27 cellular contexts compared by ENCODE assay signal in the genomic region with DNA sequence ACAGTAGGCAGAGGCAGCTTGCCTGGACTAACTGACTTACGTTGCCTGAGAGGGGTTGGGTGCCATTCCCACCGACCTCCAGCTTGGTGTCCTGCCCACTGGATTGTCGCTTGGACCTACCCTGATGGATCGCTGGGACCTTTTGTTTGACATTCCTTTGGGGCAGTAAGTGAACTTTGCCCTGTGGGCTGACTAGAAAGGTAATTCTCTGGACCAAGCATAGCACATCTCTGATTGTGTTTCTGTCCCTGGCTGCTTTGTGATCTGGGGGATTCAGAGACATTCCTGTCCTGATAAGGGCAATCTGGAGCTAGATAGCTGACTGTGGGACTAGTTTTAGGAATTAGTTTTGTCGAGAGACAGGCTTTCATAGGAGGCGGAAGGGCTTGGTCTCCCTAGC. TPM values are rescaled to one million over a fixed set of nuclear protein-coding genes. Genes with fewer than 3 reads are reported as not detected.
DNase-seq lines count a peak whose midpoint lies in the region; ATAC-seq, FAIRE-seq and TF ChIP-seq lines count a peak whose summit lies in the region.
"Had no signal": no experiment of that assay in that cellular context is flagged by ENCODE, and none has a peak within 500 bp of the region (broad histone marks: within the 10 kb centered on the region; RNA-seq: fewer than 3 reads in every experiment).

No MANE protein-coding gene starts in this region.

- no peaks in the 10 kb centered on the region for H3K27me3 Mint-ChIP-seq in activated B cell treated with CpG ODN at 0.5 μM for 24 hours
- no peaks in the 10 kb centered on the region for H3K27me3 Mint-ChIP-seq in stimulated activated naive B cell treated with anti-CD40 and anti-IgM and Interleukin-4, amounts not matched to agents 10 μg/mL and 1 μg/mL and 100 μg/mL, for 72 hours
- H3K27me3 Mint-ChIP-seq: B cell; CD4-positive, alpha-beta T cell; CD8-positive, alpha-beta memory T cell had no signal

- WGBS in HepG2 (ENCODE audit: low lambda C conversion rate), result 7% methylated on average over 5 of the region's 6 CpGs
- WGBS in right lobe of liver (ENCODE audit: insufficient coverage, low coverage, low lambda C conversion rate, missing lambda C conversion rate), result 45% methylated on average over 5 of the region's 6 CpGs

- peaks cover 7% of the 10 kb centered on the region for H3K9me3 Mint-ChIP-seq in activated B cell treated with CpG ODN at 0.5 μM for 24 hours
- peaks cover 9 to 14% of the 10 kb centered on the region in 2 donors for H3K9me3 Mint-ChIP-seq in stimulated activated naive B cell treated with anti-CD40 and anti-IgM and Interleukin-4, amounts not matched to agents 10 μg/mL and 1 μg/mL and 100 μg/mL, for 72 hours
- H3K9me3 Mint-ChIP-seq: CD4-positive, alpha-beta T cell; CD8-positive, alpha-beta memory T cell had no signal

- TF ChIP-seq RAD21 in HepG2 (CRISPR knock-in tag; IDR thresholded peaks at IDR 0.05), result no peak

- H2AFZ ChIP-seq in HepG2 (ENCODE audit: low read length), result no peak overlapping the region
- H2AFZ ChIP-seq: GM23248 had no signal

- H3K79me2 ChIP-seq in HepG2 (ENCODE audit: insufficient read depth, low read length), result no peaks in the 10 kb centered on the region

- no peak overlapping the region for H3K4me3 ChIP-seq in HepG2 (replicated peaks in 1 of 3; ENCODE audit: insufficient read depth in 1 of 3, low read depth in 2 of 3, low read length in 3 of 3)
- H3K4me3 ChIP-seq in right lobe of liver, result no peak overlapping the region
- H3K4me3 ChIP-seq: BLaER1, GM23248 had no signal

- TF ChIP-seq CTCF in HepG2 (CRISPR knock-in tag; IDR thresholded peaks at IDR 0.05) (no peak), right lobe of liver (IDR thresholded peaks at IDR 0.05) (no peak), activated B cell treated with CpG ODN at 0.5 μM for 24 hours (IDR thresholded peaks at IDR 0.05) (no peak)

- POLR2A ChIA-PET in HepG2 (lab: Yijun Ruan, JAX), result no interaction called here
- POLR2A ChIA-PET in activated B cell treated with CpG ODN at 0.5 μM for 24 hours (lab: Charles Lee), result interaction anchor here (0.9 kb wide), 1 partner anchor 152 kb away, joined by 3 read pairs; no protein-coding TSS in a partner anchor

- TF ChIP-seq EP300 in HepG2 (IDR thresholded peaks at IDR 0.05; ENCODE audit: low read depth in 2 of 2, low read length in 2 of 2), result no peak; a peak in 1 of 4 replicates
- TF ChIP-seq EP300 in HepG2 (CRISPR knock-in tag; IDR thresholded peaks at IDR 0.05; ENCODE audit: borderline replicate concordance), result no peak

- peaks cover 2% of the 10 kb centered on the region for H3K36me3 Mint-ChIP-seq in activated B cell treated with CpG ODN at 0.5 μM for 24 hours (ENCODE audit: low read depth)
- H3K36me3 Mint-ChIP-seq in stimulated activated naive B cell treated with anti-CD40 and anti-IgM and Interleukin-4, amounts not matched to agents 10 μg/mL and 1 μg/mL and 100 μg/mL, for 72 hours, result peaks cover 12 to 20% of the 10 kb centered on the region in 2 donors
- H3K36me3 Mint-ChIP-seq: CD14-positive monocyte had no signal

- no peak overlapping the region for H3K27ac ChIP-seq in HepG2 (ENCODE audit: extremely low read length, insufficient read depth, low read length)
- no peak overlapping the region for H3K27ac ChIP-seq in right lobe of liver
- H3K27ac ChIP-seq: 22Rv1, BLaER1, GM23248 had no signal

- peak; percentile 87 for DNase-seq in HepG2 (ENCODE audit: low spot score)
- DNase-seq in right lobe of liver, result no peak
- no peak for DNase-seq in activated B cell treated with CpG ODN at 0.5 μM for 24 hours
- peak; percentile 11 for DNase-seq in iPS-NIHi7 (ENCODE audit: extremely low spot score)
- DNase-seq in stimulated activated naive B cell treated with anti-CD40 and anti-IgM and Interleukin-4, amounts not matched to agents 10 μg/mL and 1 μg/mL and 100 μg/mL, for 72 hours, result no peak
- DNase-seq in erythroblast (lab: John Stamatoyannopoulos, UW), result no peak
- DNase-seq in C1 segment of cervical spinal cord (lab: John Stamatoyannopoulos, UW), result no peak
- DNase-seq: Calu3; CD4-positive, alpha-beta T cell; CD8-positive, alpha-beta memory T cell; DMS53; DMS79 treated with DMSO at 0.1 percent for 48 hours; GM23248; H7; HCEC 1CT had no signal

- H3K27ac Mint-ChIP-seq in activated B cell treated with CpG ODN at 0.5 μM for 24 hours, result peak overlapping the region; percentile 9
- peak overlapping the region; percentile 75 for H3K27ac Mint-ChIP-seq in stimulated activated naive B cell treated with anti-CD40 and anti-IgM and Interleukin-4, amounts not matched to agents 10 μg/mL and 1 μg/mL and 100 μg/mL, for 72 hours
- H3K27ac Mint-ChIP-seq: B cell; CD14-positive monocyte; CD4-positive, alpha-beta T cell; CD8-positive, alpha-beta memory T cell had no signal

- no peak overlapping the region for H3K9ac ChIP-seq in HepG2 (ENCODE audit: insufficient read depth, low read depth, low read length)
- H3K9ac ChIP-seq: BLaER1, GM23248 had no signal

- CTCF ChIA-PET in HepG2 (lab: Yijun Ruan, JAX; ENCODE audit: low intra/inter-chr PET ratio, low total read pairs), result no interaction called here
- CTCF ChIA-PET in activated B cell treated with CpG ODN at 0.5 μM for 24 hours (lab: Charles Lee), result no interaction called here

- 0 out of 2 replicates have a peak overlapping the region, but pooled peaks have one; percentile 14 for H3K4me2 ChIP-seq in HepG2 (ENCODE audit: low read depth, low read length)
- H3K4me2 ChIP-seq: BLaER1 had no signal

- H3K36me3 ChIP-seq in HepG2 (replicated peaks in 1 of 2; ENCODE audit: control insufficient read depth in 1 of 2, insufficient read depth in 2 of 2, low read length in 2 of 2) (no peaks in the 10 kb centered on the region), right lobe of liver (no peaks in the 10 kb centered on the region)
- H3K36me3 ChIP-seq: BLaER1 had no signal

- in situ Hi-C loops in HepG2 (cut with HindIII; ENCODE audit: extremely low pct_ligation_motif_present, low pct_unique_long_range_greater_than_20kb), result no loop called here

- intact Hi-C loops in HepG2 (cut with micrococcal nuclease; ENCODE audit: unreplicated experiment), result no loop called here
- intact Hi-C loops in right lobe of liver (cut with DNase I), result no loop called here
- intact Hi-C loops in activated B cell treated with CpG ODN at 0.5 μM for 24 hours (cut with micrococcal nuclease), result no loop called here

- ATAC-seq in HepG2, result peak; percentile 99
- no peak for ATAC-seq in right lobe of liver
- no peak for ATAC-seq in activated B cell treated with CpG ODN at 0.5 μM for 24 hours (ENCODE audit: low read depth)
- no peak for ATAC-seq in stimulated activated naive B cell treated with anti-CD40 and anti-IgM and Interleukin-4, amounts not matched to agents 10 μg/mL and 1 μg/mL and 100 μg/mL, for 72 hours (replicated peaks)
- no peak for ATAC-seq in GM18519 (IDR thresholded peaks at IDR 0.05; ENCODE audit: low FRiP score, unreplicated experiment)

- H3K9me3 ChIP-seq in HepG2 (ENCODE audit: low read length), result no peaks in the 10 kb centered on the region
- no peaks in the 10 kb centered on the region for H3K9me3 ChIP-seq in right lobe of liver
- H3K9me3 ChIP-seq: BLaER1 had no signal

- H3K4me1 ChIP-seq in HepG2 (ENCODE audit: insufficient read depth, low read length), result peaks cover 16% of the 10 kb centered on the region
- no peaks in the 10 kb centered on the region for H3K4me1 ChIP-seq in right lobe of liver
- H3K4me1 ChIP-seq: BLaER1 had no signal

- H3K27me3 ChIP-seq in HepG2 (ENCODE audit: control insufficient read depth in 1 of 2, insufficient read depth in 2 of 2, low read length in 2 of 2), result no peaks in the 10 kb centered on the region
- no peaks in the 10 kb centered on the region for H3K27me3 ChIP-seq in right lobe of liver
- H3K27me3 ChIP-seq: BLaER1 had no signal

- FAIRE-seq in HepG2 (lab: Jason Lieb, UNC), result peak; percentile 88
- FAIRE-seq: A204.1, G401.6, GM12892, GM19239, H1 had no signal

- no peaks in the 10 kb centered on the region for H4K20me1 ChIP-seq in HepG2 (ENCODE audit: insufficient read depth, low read length)
- H4K20me1 ChIP-seq: BLaER1 had no signal

- H3K4me1 Mint-ChIP-seq in activated B cell treated with CpG ODN at 0.5 μM for 24 hours, result peaks cover 14% of the 10 kb centered on the region
- peaks cover 11 to 21% of the 10 kb centered on the region in 2 donors for H3K4me1 Mint-ChIP-seq in stimulated activated naive B cell treated with anti-CD40 and anti-IgM and Interleukin-4, amounts not matched to agents 10 μg/mL and 1 μg/mL and 100 μg/mL, for 72 hours
- H3K4me1 Mint-ChIP-seq: CD8-positive, alpha-beta memory T cell had no signal

- H3K4me3 Mint-ChIP-seq in activated B cell treated with CpG ODN at 0.5 μM for 24 hours, result no peak overlapping the region
- no peak overlapping the region for H3K4me3 Mint-ChIP-seq in stimulated activated naive B cell treated with anti-CD40 and anti-IgM and Interleukin-4, amounts not matched to agents 10 μg/mL and 1 μg/mL and 100 μg/mL, for 72 hours
- H3K4me3 Mint-ChIP-seq: B cell; CD14-positive monocyte; CD4-positive, alpha-beta T cell; CD8-positive, alpha-beta memory T cell had no signal

- TF ChIP-seq POLR2A in HepG2 (IDR thresholded peaks at IDR 0.05; ENCODE audit: insufficient read depth in 1 of 2, low read depth in 2 of 2, low read length in 2 of 2) (no peak), right lobe of liver (IDR thresholded peaks at IDR 0.05) (no peak), erythroblast (IDR thresholded peaks at IDR 0.05; ENCODE audit: low read length) (no peak)

- BruUV-seq in HepG2 (replicated peaks; lab: Mats Ljungman, UMichigan), result no TSS peak

RNA-seq across cellular contexts. Expression of a gene that starts 19.5 kb away (rescaled TPM):
- 14.5 and 18.0 TPM in 2 replicates for total RNA-seq in HepG2 (2016; rRNA removed; fragmentation: Illumina TruSeq; extraction: Trizol)
- 5.9 and 8.5 TPM in 2 replicates for total RNA-seq in HepG2 (2016; cell fraction: cytosol; rRNA removed; fragmentation: Illumina TruSeq; extraction: Trizol; ENCODE audit: low read depth)
- total RNA-seq in HepG2 (2016; cell fraction: insoluble cytoplasmic fraction; rRNA removed; fragmentation: Illumina TruSeq; extraction: Trizol), result 15.8 and 16.4 TPM in 2 replicates
- 21.3 and 21.6 TPM in 2 replicates for total RNA-seq in HepG2 (2016; cell fraction: membrane; rRNA removed; fragmentation: Illumina TruSeq; extraction: Trizol)
- total RNA-seq in HepG2 (2016; cell fraction: nucleus; rRNA removed; fragmentation: Illumina TruSeq; extraction: Trizol), result 9.6 and 11.6 TPM in 2 replicates
- 5.5 and 5.8 TPM in 2 replicates for polyA plus RNA-seq in HepG2 (2011; rRNA removed)
- 3.3 and 4.4 TPM in 2 replicates for polyA plus RNA-seq in HepG2 (2011; cell fraction: cytosol; rRNA removed)
- polyA plus RNA-seq in HepG2 (2011; cell fraction: nucleus; rRNA removed), result 3.4 and 4.4 TPM in 2 replicates
- polyA plus RNA-seq in HepG2 (2012), result 3.5 and 4.3 TPM in 2 replicates
- 12.1 and 16.1 TPM in 2 replicates for polyA plus RNA-seq in HepG2 (2016; cell fraction: cytosol; fragmentation: Illumina TruSeq; extraction: Trizol; ENCODE audit: low read depth)
- 16.2 and 17.9 TPM in 2 replicates for polyA plus RNA-seq in HepG2 (2016; cell fraction: insoluble cytoplasmic fraction; fragmentation: Illumina TruSeq; extraction: Trizol; ENCODE audit: low read depth)
- polyA plus RNA-seq in HepG2 (2016; cell fraction: membrane; fragmentation: Illumina TruSeq; extraction: Trizol; ENCODE audit: low read depth), result 15.0 and 18.0 TPM in 2 replicates
- polyA plus RNA-seq in HepG2 (2016; cell fraction: nucleus; fragmentation: Illumina TruSeq; extraction: Trizol; ENCODE audit: insufficient read depth, low read depth), result 14.1 and 17.2 TPM in 2 replicates
- polyA minus RNA-seq in HepG2 (2011; rRNA and poly(A)+ RNA removed; ENCODE audit: low replicate concordance), result 2.8 TPM in 1 of 2 replicates, not detected in the other
- polyA minus RNA-seq in HepG2 (2011; cell fraction: cytosol; rRNA and poly(A)+ RNA removed), result 2.9 and 5.8 TPM in 2 replicates
- 5.8 and 7.5 TPM in 2 replicates for polyA minus RNA-seq in HepG2 (2011; cell fraction: nucleus; rRNA and poly(A)+ RNA removed)
- total RNA-seq in right lobe of liver, result 1 to 10 TPM; 2.4 to 6.2 (median 4.5) TPM
- total RNA-seq in activated B cell treated with CpG ODN at 0.5 μM for 24 hours, result 63.2 and 64.9 TPM in 2 replicates

RNA-seq across cellular contexts. Expression of a gene that starts 54.6 kb away (rescaled TPM):
- total RNA-seq in HepG2 (2016; rRNA removed; fragmentation: Illumina TruSeq; extraction: Trizol) (not detected in 2 replicates), right lobe of liver (not detected), activated B cell treated with CpG ODN at 0.5 μM for 24 hours (1.00 and 1.1 TPM in 2 replicates)
- total RNA-seq in HepG2 (2016; cell fraction: cytosol; rRNA removed; fragmentation: Illumina TruSeq; extraction: Trizol; ENCODE audit: low read depth), result not detected in 2 replicates
- total RNA-seq in HepG2 (2016; cell fraction: insoluble cytoplasmic fraction; rRNA removed; fragmentation: Illumina TruSeq; extraction: Trizol), result not detected in 2 replicates
- not detected in 2 replicates for total RNA-seq in HepG2 (2016; cell fraction: membrane; rRNA removed; fragmentation: Illumina TruSeq; extraction: Trizol)
- not detected in 2 replicates for total RNA-seq in HepG2 (2016; cell fraction: nucleus; rRNA removed; fragmentation: Illumina TruSeq; extraction: Trizol)
- polyA plus RNA-seq in HepG2 (2011; rRNA removed), result not detected in 2 replicates
- not detected in 2 replicates for polyA plus RNA-seq in HepG2 (2011; cell fraction: cytosol; rRNA removed)
- not detected in 2 replicates for polyA plus RNA-seq in HepG2 (2011; cell fraction: nucleus; rRNA removed)
- polyA plus RNA-seq in HepG2 (2012), result not detected in 2 replicates
- polyA plus RNA-seq in HepG2 (2016; cell fraction: cytosol; fragmentation: Illumina TruSeq; extraction: Trizol; ENCODE audit: low read depth), result not detected in 2 replicates
- not detected in 2 replicates for polyA plus RNA-seq in HepG2 (2016; cell fraction: insoluble cytoplasmic fraction; fragmentation: Illumina TruSeq; extraction: Trizol; ENCODE audit: low read depth)
- polyA plus RNA-seq in HepG2 (2016; cell fraction: membrane; fragmentation: Illumina TruSeq; extraction: Trizol; ENCODE audit: low read depth), result not detected in 2 replicates
- polyA plus RNA-seq in HepG2 (2016; cell fraction: nucleus; fragmentation: Illumina TruSeq; extraction: Trizol; ENCODE audit: insufficient read depth, low read depth), result not detected in 2 replicates
- not detected in 2 replicates for polyA minus RNA-seq in HepG2 (2011; rRNA and poly(A)+ RNA removed; ENCODE audit: low replicate concordance)
- not detected in 2 replicates for polyA minus RNA-seq in HepG2 (2011; cell fraction: cytosol; rRNA and poly(A)+ RNA removed)
- not detected in 2 replicates for polyA minus RNA-seq in HepG2 (2011; cell fraction: nucleus; rRNA and poly(A)+ RNA removed)
- total RNA-seq: Daoy, GM23248, H1, H7 had no signal
- polyA plus RNA-seq: AG04450, GM23248, H1 had no signal

Comparison
In these comparisons a context has a peak if more than half of its experiments do, and no peak if none do; other contexts are left out.
1. DNase-seq: peak in HepG2 (single experiment) and iPS-NIHi7 (single experiment); none in right lobe of liver (0 of 3), activated B cell treated with CpG ODN at 0.5 μM for 24 hours (single experiment), stimulated activated naive B cell treated with anti-CD40 and anti-IgM and Interleukin-4, amounts not matched to agents 10 μg/mL and 1 μg/mL and 100 μg/mL, for 72 hours (single experiment), erythroblast (0 of 2) and C1 segment of cervical spinal cord (0 of 14).